8 cellular contexts compared by ENCODE assay signal in genomic region chrX:7192871-7193270, GRCh38.
"Had no signal": no experiment of that assay in that cellular context is flagged by ENCODE, and none has a peak within 500 bp of the region (broad histone marks: within the 10 kb centered on the region; RNA-seq: fewer than 3 reads in every experiment).

No MANE protein-coding gene starts in this region.

- H3K9ac ChIP-seq: GM23248 had no signal

- H2AFZ ChIP-seq: GM23248 had no signal

- FAIRE-seq: H54, K562 had no signal

- H3K27ac ChIP-seq: GM23248, HL-60 had no signal

- H3K4me3 ChIP-seq: GM23248, K562 had no signal

- DNase-seq: GM23248, GOT3, HCEC 1CT, IMR-90, KG1 had no signal
